In genomic region chr4:1763550-1764080, GRCh38 we compare ENCODE assay signal across 1 cellular context.
TF ChIP-seq lines count a peak whose summit lies in the region.

No MANE protein-coding gene starts in this region.

TF ChIP-seq in endothelial cell of umbilical vein, 7 proteins besides CTCF, POLR2A, EP300 and RAD21 (continued from another document):
- TF ChIP-seq FOS (IDR thresholded peaks at IDR 0.05; ENCODE audit: borderline replicate concordance, insufficient read depth, low read length): no peak
- no peak for TF ChIP-seq MYC (IDR thresholded peaks at IDR 0.05; ENCODE audit: low read depth, low read length)
- TF ChIP-seq JUN (IDR thresholded peaks at IDR 0.05; ENCODE audit: borderline replicate concordance, insufficient read depth, insufficient read length, low read depth): no peak
- TF ChIP-seq POLR2AphosphoS5 (IDR thresholded peaks at IDR 0.05; ENCODE audit: insufficient read depth, low read depth, low read length): no peak
